ENCODE assay signal across 9 cellular contexts in the genomic region with DNA sequence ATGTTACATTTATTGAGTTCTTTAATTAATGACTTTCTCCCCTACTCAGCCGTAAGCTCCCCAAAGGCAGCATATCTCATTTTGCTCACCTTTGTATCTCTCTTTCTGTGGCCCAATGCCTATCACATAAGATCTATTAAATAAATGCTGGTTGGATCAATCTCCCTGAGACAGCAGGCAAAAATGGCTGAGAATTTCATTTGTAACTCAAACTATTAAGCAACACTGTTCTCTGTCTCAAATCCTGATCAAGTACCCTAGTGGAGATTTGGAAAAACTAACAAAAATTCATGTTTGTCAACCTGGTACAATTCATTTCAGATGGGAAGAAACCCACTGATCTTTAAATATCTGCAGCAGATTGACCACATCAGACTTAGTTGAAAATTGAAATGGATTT.
"Had no signal": no experiment of that assay in that cellular context is flagged by ENCODE, and none has a peak within 500 bp of the region (broad histone marks: within the 10 kb centered on the region; RNA-seq: fewer than 3 reads in every experiment).

No MANE protein-coding gene starts in this region.

- H3K4me3 ChIP-seq: GM23248, HAP-1 had no signal

- H3K9me3 Mint-ChIP-seq: HFFc6 had no signal

- H3K27ac Mint-ChIP-seq: HFFc6 had no signal

- H3K4me1 ChIP-seq: HAP-1 had no signal

- DNase-seq: GM23248, GOT3, H7, HFFc6, IMR-90, KBM-7 had no signal

- H2AFZ ChIP-seq: GM23248 had no signal

- ATAC-seq: HCT116 had no signal

- H3K9me3 ChIP-seq: HAP-1 had no signal

- H3K9ac ChIP-seq: GM23248 had no signal

- H3K4me3 Mint-ChIP-seq: HFFc6 had no signal

- H3K27ac ChIP-seq: GM23248, HL-60 had no signal

- H3K36me3 ChIP-seq: HAP-1 had no signal
